ENCODE assay signal across 31 cellular contexts in the genomic region with DNA sequence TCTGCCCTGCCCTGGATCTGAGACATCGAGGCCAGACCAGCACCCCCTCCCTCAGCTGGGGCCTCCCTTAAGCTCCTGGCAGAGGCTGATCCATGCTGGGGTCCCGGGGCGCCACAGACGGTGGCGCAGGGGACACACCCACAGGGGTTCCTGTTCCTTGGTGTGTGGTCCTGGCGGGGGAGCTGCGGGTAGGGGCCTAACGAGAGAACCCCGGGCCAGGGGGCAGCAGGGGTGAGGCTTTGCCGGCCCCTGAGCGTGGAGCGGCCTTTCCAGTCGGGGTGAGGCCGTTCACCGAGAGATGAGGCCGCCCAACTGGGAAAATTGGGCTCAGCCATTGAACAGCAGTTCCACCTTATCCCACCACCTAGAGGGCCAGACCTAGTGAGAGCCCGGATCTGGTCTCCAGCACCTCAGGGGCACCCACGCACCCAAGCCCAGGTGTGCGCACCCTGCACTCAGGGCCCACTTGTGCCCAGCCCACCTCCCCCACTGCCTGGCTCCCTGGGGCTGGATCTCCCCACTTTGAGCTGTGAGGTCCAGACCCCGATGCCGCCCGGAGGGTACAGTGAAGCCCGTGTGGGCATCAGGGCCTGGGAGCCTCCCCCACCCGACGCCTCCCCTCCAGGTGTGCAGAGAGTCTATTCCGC. TPM values are rescaled to one million over a fixed set of nuclear protein-coding genes. Genes with fewer than 3 reads are reported as not detected.
"Had no signal": no experiment of that assay in that cellular context is flagged by ENCODE, and none has a peak within 500 bp of the region (broad histone marks: within the 10 kb centered on the region; RNA-seq: fewer than 3 reads in every experiment).

No MANE protein-coding gene starts in this region.

- H3K27ac Mint-ChIP-seq: activated CD4-positive, alpha-beta T cell treated with anti-CD3 and anti-CD28 coated beads, Interleukin-2, amount 10 ng/mL, durations not matched to agents 24 days and 14 days; activated CD8-positive, alpha-beta T cell treated with anti-CD3 and anti-CD28 coated beads, Interleukin-2, amount 10 ng/mL, durations not matched to agents 7 days and 5 days; activated naive CD4-positive, alpha-beta T cell treated with anti-CD3 and anti-CD28 coated beads, Interleukin-2, amount 50 U/mL, for 72 hours; activated T-cell treated with anti-CD3 and anti-CD28 coated beads, Interleukin-2, amount 50 U/mL, for 24 hours; activated T-helper 2 cell treated with anti-CD3 and anti-CD28 coated beads, Interferon-gamma antibody, Interleukin-2, Interleukin-4, amounts not matched to agents 10 μg/mL and 5 μg/mL and 100 μg/mL, durations not matched to agents 14 hours and 24 hours and 36 hours; T-helper 1 cell treated with Interleukin-12 subunit alpha and Interleukin-12 subunit beta and Interleukin-4 antibody, amounts not matched to agents 30 μg/mL and 1 μg/mL, for 36 hours; T-helper 2 cell treated with Interferon-gamma antibody and Interleukin-4, amounts not matched to agents 5 μg/mL and 100 μg/mL, for 36 hours had no signal

- H3K9me3 Mint-ChIP-seq: activated CD4-positive, alpha-beta T cell treated with anti-CD3 and anti-CD28 coated beads, Interleukin-2, amount 10 ng/mL, durations not matched to agents 24 days and 14 days; activated naive CD4-positive, alpha-beta T cell treated with anti-CD3 and anti-CD28 coated beads, Interleukin-2, amount 50 U/mL, for 72 hours; activated T-cell treated with anti-CD3 and anti-CD28 coated beads, Interleukin-2, amount 50 U/mL, for 24 hours; activated T-helper 2 cell treated with anti-CD3 and anti-CD28 coated beads, Interferon-gamma antibody, Interleukin-2, Interleukin-4, amounts not matched to agents 10 μg/mL and 5 μg/mL and 100 μg/mL, durations not matched to agents 14 hours and 24 hours and 36 hours; T-helper 1 cell treated with Interleukin-12 subunit alpha and Interleukin-12 subunit beta and Interleukin-4 antibody, amounts not matched to agents 30 μg/mL and 1 μg/mL, for 36 hours; T-helper 2 cell treated with Interferon-gamma antibody and Interleukin-4, amounts not matched to agents 5 μg/mL and 100 μg/mL, for 36 hours had no signal

- H3K4me1 ChIP-seq: adrenal gland, SJSA1 had no signal

- H3K27me3 ChIP-seq: body of pancreas, SJSA1 had no signal

- DNase-seq: activated CD4-positive, alpha-beta T cell treated with anti-CD3 and anti-CD28 coated beads, Interleukin-2, amount 10 ng/mL, durations not matched to agents 24 days and 14 days; activated CD4-positive, alpha-beta T cell treated with anti-CD3 and anti-CD28 coated beads, Interleukin-2, amount 50 U/mL, for 4 hours; activated CD8-positive, alpha-beta T cell treated with anti-CD3 and anti-CD28 coated beads, Interleukin-2, amount 10 ng/mL, durations not matched to agents 7 days and 5 days; activated gamma-delta T cell; activated naive CD4-positive, alpha-beta T cell treated with Interleukin-2 at 50 U/mL for 16 hours; activated T-cell treated with anti-CD3 and anti-CD28 coated beads, Interleukin-2, amount 50 U/mL, for 24 hours; adrenal gland; body of pancreas; caudate nucleus; Karpas-422; KBM-7; NCI-H1105 treated with DMSO at 0.1 percent for 48 hours; NCI-H1436; NCI-H1694; NCI-H1930; NCI-H2081 treated with DMSO at 0.1 percent for 48 hours; NCI-H345; NCI-H524 treated with DMSO at 0.1 percent for 48 hours; SHP77 treated with DMSO at 0.1 percent for 48 hours; SK-N-SH had no signal

- H3K4me3 ChIP-seq: adrenal gland, body of pancreas, SJSA1 had no signal

- H3K27me3 Mint-ChIP-seq: activated CD4-positive, alpha-beta T cell treated with anti-CD3 and anti-CD28 coated beads, Interleukin-2, amount 10 ng/mL, durations not matched to agents 24 days and 14 days had no signal

- ATAC-seq: activated CD8-positive, alpha-beta T cell treated with anti-CD3 and anti-CD28 coated beads, Interleukin-2, amount 10 ng/mL, durations not matched to agents 7 days and 5 days; activated naive CD4-positive, alpha-beta T cell treated with anti-CD3 and anti-CD28 coated beads, Interleukin-2, amount 50 U/mL, for 72 hours; body of pancreas; Panc1 had no signal

- H3K4me2 ChIP-seq: SK-N-SH had no signal

- H3K4me1 Mint-ChIP-seq: activated CD4-positive, alpha-beta T cell treated with anti-CD3 and anti-CD28 coated beads, Interleukin-2, amount 10 ng/mL, durations not matched to agents 24 days and 14 days had no signal

- H3K9me2 ChIP-seq: SK-N-SH had no signal

- H3K27ac ChIP-seq: adrenal gland, body of pancreas, SJSA1 had no signal

- H3K9ac ChIP-seq: SK-N-SH had no signal

- H3K4me3 Mint-ChIP-seq: activated CD4-positive, alpha-beta T cell treated with anti-CD3 and anti-CD28 coated beads, Interleukin-2, amount 10 ng/mL, durations not matched to agents 24 days and 14 days; activated CD8-positive, alpha-beta T cell treated with anti-CD3 and anti-CD28 coated beads, Interleukin-2, amount 10 ng/mL, durations not matched to agents 7 days and 5 days; activated T-cell treated with anti-CD3 and anti-CD28 coated beads, Interleukin-2, amount 50 U/mL, for 24 hours; T-helper 1 cell treated with Interleukin-12 subunit alpha and Interleukin-12 subunit beta and Interleukin-4 antibody, amounts not matched to agents 30 μg/mL and 1 μg/mL, for 36 hours; T-helper 2 cell treated with Interferon-gamma antibody and Interleukin-4, amounts not matched to agents 5 μg/mL and 100 μg/mL, for 36 hours had no signal

- H3K36me3 Mint-ChIP-seq: activated naive CD4-positive, alpha-beta T cell treated with anti-CD3 and anti-CD28 coated beads, Interleukin-2, amount 50 U/mL, for 72 hours had no signal

- H3K9me3 ChIP-seq: adrenal gland, body of pancreas, SJSA1, SK-N-SH had no signal

- H3K36me3 ChIP-seq: adrenal gland, SJSA1 had no signal

RNA-seq across cellular contexts. Expression of gene CCDC27, which starts 45.5 kb away (rescaled TPM):
- total RNA-seq: activated CD4-positive, alpha-beta T cell treated with anti-CD3 and anti-CD28 coated beads, Interleukin-2, amount 10 ng/mL, durations not matched to agents 24 days and 14 days; activated CD8-positive, alpha-beta T cell treated with anti-CD3 and anti-CD28 coated beads, Interleukin-2, amount 10 ng/mL, durations not matched to agents 7 days and 5 days; activated naive CD4-positive, alpha-beta T cell treated with anti-CD3 and anti-CD28 coated beads, Interleukin-2, amount 50 U/mL, for 72 hours; activated T-helper 2 cell treated with anti-CD3 and anti-CD28 coated beads, Interferon-gamma antibody, Interleukin-2, Interleukin-4, amounts not matched to agents 10 μg/mL and 5 μg/mL and 100 μg/mL, durations not matched to agents 14 hours and 24 hours and 36 hours; adrenal gland; astrocyte; body of pancreas; bronchial epithelial cell; MCF 10A; NCI-H460; RPMI7951; SJSA1 had no signal
- polyA plus RNA-seq: adrenal gland, SK-N-SH had no signal

RNA-seq across cellular contexts. Expression of gene TP73, which starts 54.5 kb away (rescaled TPM):
- total RNA-seq: RPMI7951 had no signal
